Comparison of ENCODE assay signal across 21 cellular contexts in the genomic region with DNA sequence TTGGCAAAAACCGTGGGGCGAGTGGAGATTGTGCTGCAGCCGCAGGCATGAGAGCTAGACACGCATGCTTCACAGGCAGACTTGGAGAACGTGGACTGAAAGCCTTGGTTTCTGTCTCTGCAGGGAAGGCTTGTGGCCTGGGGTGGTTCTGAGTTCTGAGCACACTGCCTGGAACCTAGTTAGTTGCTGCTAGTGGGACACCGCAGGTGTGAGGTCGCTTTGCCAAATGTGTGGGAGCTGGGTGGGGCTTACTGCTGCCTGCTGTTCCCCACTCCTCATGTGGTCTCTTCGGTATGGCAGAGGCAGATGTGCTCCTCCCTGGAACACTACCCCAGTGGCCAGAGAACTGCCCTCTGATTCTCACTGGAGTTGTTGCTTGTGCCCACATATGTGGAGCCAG.
"Had no signal": no experiment of that assay in that cellular context is flagged by ENCODE, and none has a peak within 500 bp of the region (broad histone marks: within the 10 kb centered on the region; RNA-seq: fewer than 3 reads in every experiment).

No MANE protein-coding gene starts in this region.

- H2AFZ ChIP-seq: parathyroid adenoma had no signal

- DNase-seq: cerebellar nuclear complex; cortex of kidney; dorsolateral prefrontal cortex; effector CD4-positive, alpha-beta T cell; kidney; natural killer cell; right lobe of liver; stimulated activated CD4-positive, alpha-beta T cell treated with anti-CD3 and anti-CD28 coated beads, Interleukin-2, amount 100 ng/mL, for 24 hours; stimulated activated CD4-positive, alpha-beta T cell treated with anti-CD3 and anti-CD28 coated beads, Interleukin-4, amount 100 ng/mL, for 24 hours; transverse colon; upper lobe of right lung; uterus had no signal

- H3K4me1 ChIP-seq: parathyroid adenoma, right lobe of liver, suprapubic skin, transverse colon, upper lobe of right lung, uterus had no signal

- H3K27me3 ChIP-seq: dorsolateral prefrontal cortex, neutrophil, right lobe of liver, suprapubic skin, transverse colon, upper lobe of right lung, uterus had no signal

- H3K27me3 Mint-ChIP-seq: progenitor cell of endocrine pancreas; stimulated activated memory B cell treated with anti-CD40 and anti-IgM and Interleukin-4, amounts not matched to agents 10 μg/mL and 1 μg/mL and 100 μg/mL, for 72 hours; stimulated activated naive CD8-positive, alpha-beta T cell treated with anti-CD3 and anti-CD28 coated beads, Interleukin-15, Interleukin-2, amounts not matched to agents 100 ng/mL and 50 ng/mL, for 24 hours had no signal

- H3K4me2 ChIP-seq: smooth muscle cell had no signal

- H3K36me3 Mint-ChIP-seq: natural killer cell; stimulated activated memory B cell treated with anti-CD40 and anti-IgM and Interleukin-4, amounts not matched to agents 10 μg/mL and 1 μg/mL and 100 μg/mL, for 72 hours had no signal

- H3K4me1 Mint-ChIP-seq: natural killer cell; stimulated activated memory B cell treated with anti-CD40 and anti-IgM and Interleukin-4, amounts not matched to agents 10 μg/mL and 1 μg/mL and 100 μg/mL, for 72 hours had no signal

- H3K9me3 ChIP-seq: neutrophil, right lobe of liver, suprapubic skin, transverse colon, upper lobe of right lung, uterus had no signal

- H3K27ac Mint-ChIP-seq: natural killer cell; progenitor cell of endocrine pancreas; stimulated activated memory B cell treated with anti-CD40 and anti-IgM and Interleukin-4, amounts not matched to agents 10 μg/mL and 1 μg/mL and 100 μg/mL, for 72 hours; stimulated activated naive CD8-positive, alpha-beta T cell treated with anti-CD3 and anti-CD28 coated beads, Interleukin-15, Interleukin-2, amounts not matched to agents 100 ng/mL and 50 ng/mL, for 24 hours had no signal

- H3K9ac ChIP-seq: parathyroid adenoma had no signal

- H3K27ac ChIP-seq: dorsolateral prefrontal cortex, neutrophil, parathyroid adenoma, right lobe of liver, suprapubic skin, transverse colon, upper lobe of right lung, uterus had no signal

- H3K4me3 Mint-ChIP-seq: natural killer cell; stimulated activated memory B cell treated with anti-CD40 and anti-IgM and Interleukin-4, amounts not matched to agents 10 μg/mL and 1 μg/mL and 100 μg/mL, for 72 hours; stimulated activated naive CD8-positive, alpha-beta T cell treated with anti-CD3 and anti-CD28 coated beads, Interleukin-15, Interleukin-2, amounts not matched to agents 100 ng/mL and 50 ng/mL, for 24 hours had no signal

- H3K79me2 ChIP-seq: parathyroid adenoma had no signal

- H3K9me3 Mint-ChIP-seq: stimulated activated memory B cell treated with anti-CD40 and anti-IgM and Interleukin-4, amounts not matched to agents 10 μg/mL and 1 μg/mL and 100 μg/mL, for 72 hours had no signal

- ATAC-seq: left lobe of liver; natural killer cell; right lobe of liver; stimulated activated memory B cell treated with anti-CD40 and anti-IgM and Interleukin-4, amounts not matched to agents 10 μg/mL and 1 μg/mL and 100 μg/mL, for 72 hours; upper lobe of right lung had no signal

- H3K36me3 ChIP-seq: neutrophil, right lobe of liver, suprapubic skin, transverse colon, upper lobe of right lung, uterus had no signal

- H3K4me3 ChIP-seq: dorsolateral prefrontal cortex, lung, right lobe of liver, smooth muscle cell, suprapubic skin, transverse colon, upper lobe of right lung, uterus had no signal
